ENCODE assay signal across 26 cellular contexts in the genomic region with DNA sequence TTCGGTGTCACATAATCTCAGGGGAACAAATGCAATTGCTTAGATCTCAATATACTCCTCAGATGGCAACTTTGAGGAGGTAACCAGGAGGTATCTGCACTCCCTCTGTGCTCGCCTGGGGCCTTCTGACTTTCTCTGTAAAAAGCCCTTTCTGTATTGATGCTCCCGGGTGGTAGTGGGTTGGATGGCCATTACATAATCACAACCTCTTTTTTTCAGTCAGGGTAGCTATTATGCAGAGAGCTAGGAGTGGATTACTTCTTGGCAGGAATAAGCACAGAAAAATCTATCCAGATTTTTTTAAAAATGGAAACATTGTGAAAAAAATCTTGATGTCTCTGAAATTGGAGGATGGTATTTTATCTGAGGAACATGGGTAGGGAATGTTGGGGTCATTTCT.
DNase-seq lines count a peak whose midpoint lies in the region; ATAC-seq and TF ChIP-seq lines count a peak whose summit lies in the region.
"Had no signal": no experiment of that assay in that cellular context is flagged by ENCODE, and none has a peak within 500 bp of the region (broad histone marks: within the 10 kb centered on the region; RNA-seq: fewer than 3 reads in every experiment).

No MANE protein-coding gene starts in this region.

- no peaks in the 10 kb centered on the region for H3K36me3 Mint-ChIP-seq in T-cell
- H3K36me3 Mint-ChIP-seq in endothelial cell (ENCODE audit: low read depth, unreplicated experiment): no peaks in the 10 kb centered on the region
- H3K36me3 Mint-ChIP-seq: CD8-positive, alpha-beta T cell had no signal

- H3K27me3 Mint-ChIP-seq in T-cell: no peaks in the 10 kb centered on the region
- H3K27me3 Mint-ChIP-seq in endothelial cell (ENCODE audit: unreplicated experiment): no peaks in the 10 kb centered on the region
- H3K27me3 Mint-ChIP-seq: B cell had no signal

- ATAC-seq in T-cell (replicated peaks in 1 of 4): no peak
- no peak for ATAC-seq in GM21367 (IDR thresholded peaks at IDR 0.05; ENCODE audit: unreplicated experiment)
- ATAC-seq: CD8-positive, alpha-beta T cell; HepG2; Panc1 had no signal

- no peaks in the 10 kb centered on the region for H3K27me3 ChIP-seq in dorsolateral prefrontal cortex

- H3K27ac Mint-ChIP-seq in T-cell (no peak overlapping the region), endothelial cell (ENCODE audit: unreplicated experiment) (no peak overlapping the region)
- H3K27ac Mint-ChIP-seq: B cell; CD8-positive, alpha-beta T cell had no signal

- intact Hi-C loops in dorsolateral prefrontal cortex (cut with DNase I): no loop called here

- H3K27ac ChIP-seq in dorsolateral prefrontal cortex (peak overlapping the region in 45 of 59 donors; percentile 2 to 80 (median 48)), coronary artery (no peak overlapping the region)
- H3K27ac ChIP-seq: 22Rv1, C4-2B, RWPE1 had no signal

- CTCF ChIA-PET in T-cell (lab: Charles Lee): no interaction called here

- no peak overlapping the region for H3K4me3 Mint-ChIP-seq in T-cell
- H3K4me3 Mint-ChIP-seq in endothelial cell (ENCODE audit: unreplicated experiment): no peak overlapping the region
- H3K4me3 Mint-ChIP-seq: B cell; CD8-positive, alpha-beta T cell had no signal

- H3K4me1 Mint-ChIP-seq in T-cell: no peaks in the 10 kb centered on the region
- H3K4me1 Mint-ChIP-seq in endothelial cell (ENCODE audit: unreplicated experiment): no peaks in the 10 kb centered on the region
- H3K4me1 Mint-ChIP-seq: B cell had no signal

- TF ChIP-seq CTCF in dorsolateral prefrontal cortex (IDR thresholded peaks at IDR 0.05 in 54 of 56, conservative IDR thresholded peaks at IDR 0.05 in 2 of 56; ENCODE audit: low read depth in 1 of 56, partially characterized antibody in 56 of 56) (no peak), endothelial cell (IDR thresholded peaks at IDR 0.05; ENCODE audit: unreplicated experiment) (no peak), coronary artery (IDR thresholded peaks at IDR 0.05) (no peak)

- POLR2A ChIA-PET in T-cell (lab: Charles Lee): no interaction called here

- peaks cover 0 to 4% (median 0%) of the 10 kb centered on the region in 3 donors for H3K9me3 Mint-ChIP-seq in T-cell
- no peaks in the 10 kb centered on the region for H3K9me3 Mint-ChIP-seq in endothelial cell (ENCODE audit: unreplicated experiment)

- DNase-seq in NCI-H2171 treated with DMSO at 0.1 percent for 48 hours (lab: John Stamatoyannopoulos, UW): peak; percentile 38
- no peak for DNase-seq in NCI-H2171 (lab: John Stamatoyannopoulos, UW)
- DNase-seq in NCI-H82 treated with DMSO at 0.1 percent for 48 hours (lab: John Stamatoyannopoulos, UW; ENCODE audit: unreplicated experiment): peak; percentile 47
- no peak for DNase-seq in dorsolateral prefrontal cortex
- DNase-seq in T-cell: no peak
- no peak for DNase-seq in endothelial cell (ENCODE audit: low spot score)
- no peak for DNase-seq in coronary artery (ENCODE audit: low spot score)
- DNase-seq: Caco-2; CD8-positive, alpha-beta T cell; EL; GF-D8; Karpas-422; NCI-H1092; NCI-H1417 treated with DMSO at 0.1 percent for 48 hours; NCI-H1694 treated with DMSO at 0.1 percent for 48 hours; NCI-H2081; NCI-H510A; NCI-H774; SHP77 had no signal

- H3K4me3 ChIP-seq in dorsolateral prefrontal cortex (no peak overlapping the region), coronary artery (no peak overlapping the region)

Comparison
In these comparisons a context has a peak if more than half of its experiments do, and no peak if none do; other contexts are left out.
1. DNase-seq: peak in NCI-H2171 treated with DMSO at 0.1 percent for 48 hours (single experiment) and NCI-H82 treated with DMSO at 0.1 percent for 48 hours (single experiment); none in NCI-H2171 (single experiment), dorsolateral prefrontal cortex (0 of 10), T-cell (0 of 34), endothelial cell (single experiment) and coronary artery (single experiment).
2. H3K27ac ChIP-seq: peak in dorsolateral prefrontal cortex (45 of 59); none in coronary artery (0 of 2).